Comparison of ENCODE assay signal across 7 cellular contexts in genomic region chr9:77489405-77490163, GRCh38.
A peak's percentile ranks its signal among the peaks of the same experiment; 100 is the strongest.
DNase-seq lines count a peak whose midpoint lies in the region; ATAC-seq, FAIRE-seq and TF ChIP-seq lines count a peak whose summit lies in the region.
"Not testable (repeated sequence)": the region's sequence is repeated elsewhere in the genome, so short reads cannot be mapped to it uniquely, and the experiment has no call there.

No MANE protein-coding gene starts in this region.

- in situ Hi-C loops in K562 (cut with MboI), result not testable (repeated sequence)

- not testable (repeated sequence) for TF ChIP-seq POLR2A in K562 (conservative IDR thresholded peaks at IDR 0.05)

- peak in 1 of 5 donors; percentile 3 for DNase-seq in CD8-positive, alpha-beta memory T cell
- DNase-seq in T-helper 2 cell treated with Interferon-gamma antibody and Interleukin-4, amounts not matched to agents 5 μg/mL and 100 μg/mL, for 36 hours (ENCODE audit: low spot score); natural killer cell; stimulated activated naive B cell treated with anti-CD40 and anti-IgM and Interleukin-4, amounts not matched to agents 10 μg/mL and 1 μg/mL and 100 μg/mL, for 72 hours: not testable (repeated sequence)
- peak; percentile 55 for DNase-seq in activated CD8-positive, alpha-beta T cell treated with anti-CD3 and anti-CD28 coated beads for 36 hours
- peak in 1 of 4 experiments; percentile 2 for DNase-seq in K562 (ENCODE audit: extremely low read depth in 1 of 4, low spot score in 3 of 4)

- not testable (repeated sequence) for H3K27me3 ChIP-seq in CD8-positive, alpha-beta memory T cell (ENCODE audit: insufficient read depth, low read length, poor library complexity, severe bottlenecking); K562 (ENCODE audit: control insufficient read depth in 2 of 2, insufficient read depth in 2 of 2, low read length in 2 of 2)

- H3K4me3 Mint-ChIP-seq in CD8-positive, alpha-beta memory T cell, result peak overlapping the region in 6 of 7 donors; percentile 52 to 78 (median 58)
- peak overlapping the region; percentile 67 for H3K4me3 Mint-ChIP-seq in T-helper 2 cell treated with Interferon-gamma antibody and Interleukin-4, amounts not matched to agents 5 μg/mL and 100 μg/mL, for 36 hours
- H3K4me3 Mint-ChIP-seq in activated CD8-positive, alpha-beta T cell treated with anti-CD3 and anti-CD28 coated beads for 36 hours, result peak overlapping the region; percentile 81
- peak overlapping the region; percentile 55 for H3K4me3 Mint-ChIP-seq in activated T-helper 17 cell treated with anti-CD3 and anti-CD28 coated beads, Interleukin-2, amount 50 U/mL, for 72 hours
- peak overlapping the region; percentile 87 for H3K4me3 Mint-ChIP-seq in natural killer cell
- peak overlapping the region; percentile 35 to 59 for H3K4me3 Mint-ChIP-seq in stimulated activated naive B cell treated with anti-CD40 and anti-IgM and Interleukin-4, amounts not matched to agents 10 μg/mL and 1 μg/mL and 100 μg/mL, for 72 hours

- not testable (repeated sequence) for TF ChIP-seq RAD21 in K562 (CRISPR knock-in tag; conservative IDR thresholded peaks at IDR 0.05 in 1 of 2, IDR thresholded peaks at IDR 0.05 in 1 of 2)

- not testable (repeated sequence) for H3K36me3 Mint-ChIP-seq in CD8-positive, alpha-beta memory T cell; T-helper 2 cell treated with Interferon-gamma antibody and Interleukin-4, amounts not matched to agents 5 μg/mL and 100 μg/mL, for 36 hours (ENCODE audit: low read depth); activated T-helper 17 cell treated with anti-CD3 and anti-CD28 coated beads, Interleukin-2, amount 50 U/mL, for 72 hours (ENCODE audit: low read depth); natural killer cell; stimulated activated naive B cell treated with anti-CD40 and anti-IgM and Interleukin-4, amounts not matched to agents 10 μg/mL and 1 μg/mL and 100 μg/mL, for 72 hours
- peaks cover 10% of the 10 kb centered on the region for H3K36me3 Mint-ChIP-seq in activated CD8-positive, alpha-beta T cell treated with anti-CD3 and anti-CD28 coated beads for 36 hours (ENCODE audit: low read depth)

- peaks cover 10 to 16% (median 11%) of the 10 kb centered on the region in 5 donors for H3K9me3 Mint-ChIP-seq in CD8-positive, alpha-beta memory T cell
- H3K9me3 Mint-ChIP-seq in T-helper 2 cell treated with Interferon-gamma antibody and Interleukin-4, amounts not matched to agents 5 μg/mL and 100 μg/mL, for 36 hours, result peaks cover 26% of the 10 kb centered on the region
- H3K9me3 Mint-ChIP-seq in activated CD8-positive, alpha-beta T cell treated with anti-CD3 and anti-CD28 coated beads for 36 hours, result peaks cover 18% of the 10 kb centered on the region
- not testable (repeated sequence) for H3K9me3 Mint-ChIP-seq in activated T-helper 17 cell treated with anti-CD3 and anti-CD28 coated beads, Interleukin-2, amount 50 U/mL, for 72 hours; natural killer cell; stimulated activated naive B cell treated with anti-CD40 and anti-IgM and Interleukin-4, amounts not matched to agents 10 μg/mL and 1 μg/mL and 100 μg/mL, for 72 hours

- POLR2A ChIA-PET in CD8-positive, alpha-beta memory T cell (lab: Charles Lee), result not testable (repeated sequence)
- POLR2A ChIA-PET in activated CD8-positive, alpha-beta T cell treated with anti-CD3 and anti-CD28 coated beads for 36 hours (lab: Charles Lee), result interaction anchor here (1.0 kb wide), 1 partner anchor 14 kb away, joined by 3 read pairs; no protein-coding TSS in a partner anchor
- POLR2A ChIA-PET in K562 (lab: Yijun Ruan, JAX), result interaction anchor here (0.6 kb wide), 1 partner anchor 95 kb away, joined by 3 read pairs; no protein-coding TSS in a partner anchor

- not testable (repeated sequence) for H3K4me1 ChIP-seq in CD8-positive, alpha-beta memory T cell (ENCODE audit: insufficient read depth, low read length); K562 (replicated peaks in 1 of 2; ENCODE audit: control insufficient read depth in 2 of 2, insufficient read depth in 2 of 2, low read length in 2 of 2)

- CTCF ChIA-PET in CD8-positive, alpha-beta memory T cell (lab: Charles Lee), result interaction anchor here (2.5 kb wide), 1 partner anchor 33 kb away, joined by 7 read pairs; no protein-coding TSS in a partner anchor
- CTCF ChIA-PET in activated CD8-positive, alpha-beta T cell treated with anti-CD3 and anti-CD28 coated beads for 36 hours (lab: Charles Lee), result interaction anchor here (0.6 to 6.9 kb wide), 13 partner anchors 8 to 546 kb away, joined by 3 to 141 read pairs (median 4); no protein-coding TSS in a partner anchor
- CTCF ChIA-PET in K562 (lab: Yijun Ruan, JAX; ENCODE audit: low intra/inter-chr PET ratio), result not testable (repeated sequence)

- not testable (repeated sequence) for H2AFZ ChIP-seq in K562 (ENCODE audit: low read depth, low read length)

- not testable (repeated sequence) for H3K27ac ChIP-seq in CD8-positive, alpha-beta memory T cell (ENCODE audit: low read depth, low read length); K562 (ENCODE audit: extremely low read depth, low read depth, low read length)

- not testable (repeated sequence) for H3K9ac ChIP-seq in K562 (ENCODE audit: insufficient read depth in 1 of 2, low read depth in 2 of 2, low read length in 2 of 2)

- not testable (repeated sequence) for TF ChIP-seq CTCF in activated CD8-positive, alpha-beta T cell treated with anti-CD3 and anti-CD28 coated beads for 36 hours (IDR thresholded peaks at IDR 0.05); K562 (IDR thresholded peaks at IDR 0.05 in 2 of 3, conservative IDR thresholded peaks at IDR 0.05 in 1 of 3; ENCODE audit: insufficient read depth in 2 of 3, low read depth in 1 of 3, low read length in 3 of 3); natural killer cell (IDR thresholded peaks at IDR 0.05)

- WGBS in K562 (ENCODE audit: insufficient coverage, low coverage, missing lambda C conversion rate), result 3% methylated on average over 17 of the region's 23 CpGs

- intact Hi-C loops in activated CD8-positive, alpha-beta T cell treated with anti-CD3 and anti-CD28 coated beads for 36 hours (cut with micrococcal nuclease); natural killer cell (cut with micrococcal nuclease): not testable (repeated sequence)
- intact Hi-C loops in K562 (cut with micrococcal nuclease), result loop anchor here (2.0 kb wide), 1 partner anchor 57 kb away; no protein-coding TSS in a partner anchor

- not testable (repeated sequence) for H4K20me1 ChIP-seq in K562 (replicated peaks; ENCODE audit: control insufficient read depth, insufficient read depth, low read length)

- peaks cover 10 to 14% (median 11%) of the 10 kb centered on the region in 3 donors for H3K4me1 Mint-ChIP-seq in CD8-positive, alpha-beta memory T cell
- peaks cover 28% of the 10 kb centered on the region for H3K4me1 Mint-ChIP-seq in T-helper 2 cell treated with Interferon-gamma antibody and Interleukin-4, amounts not matched to agents 5 μg/mL and 100 μg/mL, for 36 hours (ENCODE audit: low read depth)
- peaks cover 13% of the 10 kb centered on the region for H3K4me1 Mint-ChIP-seq in activated CD8-positive, alpha-beta T cell treated with anti-CD3 and anti-CD28 coated beads for 36 hours (ENCODE audit: low read depth)
- not testable (repeated sequence) for H3K4me1 Mint-ChIP-seq in activated T-helper 17 cell treated with anti-CD3 and anti-CD28 coated beads, Interleukin-2, amount 50 U/mL, for 72 hours; stimulated activated naive B cell treated with anti-CD40 and anti-IgM and Interleukin-4, amounts not matched to agents 10 μg/mL and 1 μg/mL and 100 μg/mL, for 72 hours
- peaks cover 11 to 12% of the 10 kb centered on the region in 2 donors for H3K4me1 Mint-ChIP-seq in natural killer cell

- H3K79me2 ChIP-seq in K562 (ENCODE audit: control insufficient read depth, insufficient read depth, low read length), result not testable (repeated sequence)

- BruUV-seq in K562 (replicated peaks; lab: Mats Ljungman, UMichigan), result not testable (repeated sequence)

- peak; percentile 53 for ATAC-seq in activated CD8-positive, alpha-beta T cell treated with anti-CD3 and anti-CD28 coated beads for 36 hours
- not testable (repeated sequence) for ATAC-seq in activated T-helper 17 cell treated with anti-CD3 and anti-CD28 coated beads, Interleukin-2, amount 50 U/mL, for 72 hours (replicated peaks); K562; natural killer cell; stimulated activated naive B cell treated with anti-CD40 and anti-IgM and Interleukin-4, amounts not matched to agents 10 μg/mL and 1 μg/mL and 100 μg/mL, for 72 hours (replicated peaks)

- H3K27ac Mint-ChIP-seq in CD8-positive, alpha-beta memory T cell, result peak overlapping the region in 2 of 8 donors; percentile 35 to 39
- peak overlapping the region; percentile 49 for H3K27ac Mint-ChIP-seq in T-helper 2 cell treated with Interferon-gamma antibody and Interleukin-4, amounts not matched to agents 5 μg/mL and 100 μg/mL, for 36 hours
- peak overlapping the region; percentile 59 for H3K27ac Mint-ChIP-seq in activated CD8-positive, alpha-beta T cell treated with anti-CD3 and anti-CD28 coated beads for 36 hours
- H3K27ac Mint-ChIP-seq in activated T-helper 17 cell treated with anti-CD3 and anti-CD28 coated beads, Interleukin-2, amount 50 U/mL, for 72 hours; natural killer cell; stimulated activated naive B cell treated with anti-CD40 and anti-IgM and Interleukin-4, amounts not matched to agents 10 μg/mL and 1 μg/mL and 100 μg/mL, for 72 hours: not testable (repeated sequence)

- H3K4me3 ChIP-seq in CD8-positive, alpha-beta memory T cell (ENCODE audit: low read length); K562: not testable (repeated sequence)

- FAIRE-seq in K562 (lab: Jason Lieb, UNC), result not testable (repeated sequence)

- not testable (repeated sequence) for H3K9me3 ChIP-seq in CD8-positive, alpha-beta memory T cell (ENCODE audit: low read length); K562 (replicated peaks; ENCODE audit: control insufficient read depth, insufficient read depth, low read depth, low read length)

- H3K36me3 ChIP-seq in CD8-positive, alpha-beta memory T cell (ENCODE audit: insufficient read depth, low read length); K562 (ENCODE audit: control insufficient read depth, insufficient read depth, low read length): not testable (repeated sequence)

- not testable (repeated sequence) for H3K4me2 ChIP-seq in K562 (ENCODE audit: insufficient read depth, low read length)

- peaks cover 10 to 33% of the 10 kb centered on the region in 2 donors for H3K27me3 Mint-ChIP-seq in CD8-positive, alpha-beta memory T cell
- not testable (repeated sequence) for H3K27me3 Mint-ChIP-seq in T-helper 2 cell treated with Interferon-gamma antibody and Interleukin-4, amounts not matched to agents 5 μg/mL and 100 μg/mL, for 36 hours (ENCODE audit: low read depth); activated CD8-positive, alpha-beta T cell treated with anti-CD3 and anti-CD28 coated beads for 36 hours
- H3K27me3 Mint-ChIP-seq in activated T-helper 17 cell treated with anti-CD3 and anti-CD28 coated beads, Interleukin-2, amount 50 U/mL, for 72 hours, result peaks cover 16% of the 10 kb centered on the region
- H3K27me3 Mint-ChIP-seq in natural killer cell (ENCODE audit: low read depth in 2 of 2), result peaks cover 0 to 20% of the 10 kb centered on the region in 2 donors
- H3K27me3 Mint-ChIP-seq in stimulated activated naive B cell treated with anti-CD40 and anti-IgM and Interleukin-4, amounts not matched to agents 10 μg/mL and 1 μg/mL and 100 μg/mL, for 72 hours, result peaks cover 11 to 26% of the 10 kb centered on the region in 2 donors

- H3K9me1 ChIP-seq in K562 (ENCODE audit: control insufficient read depth, insufficient read depth, low read length), result not testable (repeated sequence)

- not testable (repeated sequence) for TF ChIP-seq EP300 in K562 (IDR thresholded peaks at IDR 0.05; ENCODE audit: low read length)
